Comparison of ENCODE assay signal across 30 cellular contexts in genomic region chr1:202683029-202683428, GRCh38. TPM values are rescaled to one million over a fixed set of nuclear protein-coding genes. Genes with fewer than 3 reads are reported as not detected.
"Had no signal": no experiment of that assay in that cellular context is flagged by ENCODE, and none has a peak within 500 bp of the region (broad histone marks: within the 10 kb centered on the region; RNA-seq: fewer than 3 reads in every experiment).

No MANE protein-coding gene starts in this region.

- DNase-seq: naive thymus-derived CD4-positive, alpha-beta T cell; natural killer cell; occipital lobe; ovary; psoas muscle; right cardiac atrium; right lobe of liver; sigmoid colon; stimulated activated CD4-positive, alpha-beta T cell treated with anti-CD3 and anti-CD28 coated beads, Interleukin-12 subunit alpha, Interleukin-12 subunit beta, amount 100 ng/mL, for 4 hours; stimulated activated CD4-positive, alpha-beta T cell treated with anti-CD3 and anti-CD28 coated beads, Interleukin-1b, Interleukin-23, amount 100 ng/mL, for 48 hours; stimulated activated CD4-positive, alpha-beta T cell treated with anti-CD3 and anti-CD28 coated beads, Interleukin-4, amount 100 ng/mL, for 1 hour; stimulated activated CD4-positive, alpha-beta T cell treated with anti-CD3 and anti-CD28 coated beads, Interleukin-4, amount 100 ng/mL, for 4 hours; stimulated activated CD8-positive, alpha-beta memory T cell treated with anti-CD3 and anti-CD28 coated beads, Interleukin-4, amount 100 ng/mL, for 48 hours; stimulated activated naive CD4-positive, alpha-beta T cell; stimulated activated naive CD8-positive, alpha-beta T cell treated with anti-CD3 and anti-CD28 coated beads, Interleukin-15, amount 100 ng/mL, for 72 hours; stimulated activated naive CD8-positive, alpha-beta T cell treated with anti-CD3 and anti-CD28 coated beads, Interleukin-15, Interleukin-2, amounts not matched to agents 100 U/mL and 50 U/mL, for 24 hours; substantia nigra; testis; upper lobe of left lung; uterus had no signal

- H3K27ac ChIP-seq: neural progenitor cell, ovary, parathyroid adenoma, psoas muscle, right lobe of liver, sigmoid colon, skin epidermis, spleen, suprapubic skin, testis, tibial artery, upper lobe of left lung, uterus had no signal

- H2AFZ ChIP-seq: neural progenitor cell, parathyroid adenoma had no signal

- H3K4me3 ChIP-seq: neural progenitor cell, ovary, psoas muscle, right lobe of liver, sigmoid colon, skin epidermis, smooth muscle cell, spleen, suprapubic skin, testis, tibial artery, upper lobe of left lung, uterus had no signal

- H3K9ac ChIP-seq: neural progenitor cell, parathyroid adenoma had no signal

- H3K27me3 ChIP-seq: neural progenitor cell, ovary, right lobe of liver, testis, upper lobe of left lung, uterus had no signal

- H3K4me1 ChIP-seq: parathyroid adenoma, psoas muscle, right lobe of liver, sigmoid colon, spleen, suprapubic skin, testis, tibial artery, upper lobe of left lung, uterus had no signal

- H3K36me3 ChIP-seq: neural progenitor cell, ovary, right lobe of liver, sigmoid colon, spleen, suprapubic skin, tibial artery, upper lobe of left lung, uterus had no signal

- H3K9me3 ChIP-seq: ovary, psoas muscle, right lobe of liver, sigmoid colon, suprapubic skin, testis, tibial artery, upper lobe of left lung, uterus had no signal

- ATAC-seq: naive thymus-derived CD4-positive, alpha-beta T cell; natural killer cell; psoas muscle; right cardiac atrium; right lobe of liver; stimulated activated memory B cell treated with anti-CD40 and anti-IgM and Interleukin-4, amounts not matched to agents 10 μg/mL and 1 μg/mL and 100 μg/mL, for 72 hours; stimulated activated naive CD8-positive, alpha-beta T cell treated with anti-CD3 and anti-CD28 coated beads, Interleukin-15, amount 100 ng/mL, for 72 hours; stimulated activated naive CD8-positive, alpha-beta T cell treated with anti-CD3 and anti-CD28 coated beads, Interleukin-15, Interleukin-2, amounts not matched to agents 100 U/mL and 50 U/mL, for 24 hours had no signal

- H3K4me2 ChIP-seq: neural progenitor cell, smooth muscle cell had no signal

- H3K79me2 ChIP-seq: parathyroid adenoma had no signal

RNA-seq across cellular contexts. Expression of gene SYT2, which starts 27.2 kb away (rescaled TPM):
- total RNA-seq: naive thymus-derived CD4-positive, alpha-beta T cell; natural killer cell; osteoblast; right cardiac atrium; right lobe of liver; smooth muscle cell; ureter had no signal
- polyA plus RNA-seq: smooth muscle cell had no signal
